ENCODE assay signal across 8 cellular contexts in genomic region chr5:146751781-146752401, GRCh38.
DNase-seq lines count a peak whose midpoint lies in the region; ATAC-seq and TF ChIP-seq lines count a peak whose summit lies in the region.

No MANE protein-coding gene starts in this region.

- intact Hi-C loops in CD14-positive monocyte (cut with micrococcal nuclease) = no loop called here

- TF ChIP-seq CTCF in CD14-positive monocyte (IDR thresholded peaks at IDR 0.05) = no peak

- peak overlapping the region; percentile 26 to 85 (median 66) for H3K4me3 Mint-ChIP-seq in naive thymus-derived CD8-positive, alpha-beta T cell
- no peak overlapping the region for H3K4me3 Mint-ChIP-seq in CD14-positive monocyte

- H3K36me3 Mint-ChIP-seq in naive thymus-derived CD8-positive, alpha-beta T cell = peaks cover 0 to 10% (median 8%) of the 10 kb centered on the region in 3 donors
- H3K36me3 Mint-ChIP-seq in CD14-positive monocyte = no peaks in the 10 kb centered on the region

- peaks cover 0 to 18% (median 7%) of the 10 kb centered on the region in 9 donors for H3K9me3 Mint-ChIP-seq in naive thymus-derived CD8-positive, alpha-beta T cell
- peaks cover 0 to 5% (median 3%) of the 10 kb centered on the region in 7 donors for H3K9me3 Mint-ChIP-seq in CD14-positive monocyte

- peaks cover 33 to 59% (median 52%) of the 10 kb centered on the region in 4 donors for H3K4me1 Mint-ChIP-seq in naive thymus-derived CD8-positive, alpha-beta T cell
- H3K4me1 Mint-ChIP-seq in CD14-positive monocyte = peaks cover 4% of the 10 kb centered on the region

- ATAC-seq in GM18867 (IDR thresholded peaks at IDR 0.05; ENCODE audit: unreplicated experiment) (peak; percentile 100), HG02938 (IDR thresholded peaks at IDR 0.05; ENCODE audit: unreplicated experiment) (peak; percentile 96)
- ATAC-seq in naive thymus-derived CD8-positive, alpha-beta T cell = peak; percentile 99

- peak; percentile 5 to 23 for DNase-seq in activated CD4-positive, alpha-beta T cell treated with anti-CD3 and anti-CD28 coated beads for 4 hours
- peak in 9 of 10 donors; percentile 22 to 77 (median 62) for DNase-seq in naive thymus-derived CD8-positive, alpha-beta T cell
- DNase-seq in NCI-H1417 treated with DMSO at 0.1 percent for 48 hours (lab: John Stamatoyannopoulos, UW) = no peak
- DNase-seq in CD14-positive monocyte (ENCODE audit: low spot score) = no peak
- DNase-seq in NOMO-1 treated with DMSO at 0.1 percent for 48 hours (lab: John Stamatoyannopoulos, UW; ENCODE audit: unreplicated experiment) = no peak
- DNase-seq in HuH-7.5 (ENCODE audit: low spot score) = no peak

- H3K27me3 Mint-ChIP-seq in naive thymus-derived CD8-positive, alpha-beta T cell = no peaks in the 10 kb centered on the region
- H3K27me3 Mint-ChIP-seq in CD14-positive monocyte (ENCODE audit: low read depth in 3 of 3) = peaks cover 0 to 2% (median 2%) of the 10 kb centered on the region in 3 donors

- POLR2A ChIA-PET in naive thymus-derived CD8-positive, alpha-beta T cell (lab: Charles Lee) = interaction anchor here (1.5 kb wide), 1 partner anchor 305 kb away, joined by 3 read pairs; the partner anchor contains the start of gene TCERG1

- H3K27ac Mint-ChIP-seq in naive thymus-derived CD8-positive, alpha-beta T cell = peak overlapping the region; percentile 62 to 97 (median 95)
- peak overlapping the region in 1 of 7 donors; percentile 32 for H3K27ac Mint-ChIP-seq in CD14-positive monocyte

Comparison
In these comparisons a context has a peak if more than half of its experiments do, and no peak if none do; other contexts are left out.
1. DNase-seq: peak in activated CD4-positive, alpha-beta T cell treated with anti-CD3 and anti-CD28 coated beads for 4 hours (2 of 2) and naive thymus-derived CD8-positive, alpha-beta T cell (9 of 10); none in NCI-H1417 treated with DMSO at 0.1 percent for 48 hours (single experiment), CD14-positive monocyte (single experiment), NOMO-1 treated with DMSO at 0.1 percent for 48 hours (single experiment) and HuH-7.5 (single experiment).
2. H3K4me3 Mint-ChIP-seq: peak in naive thymus-derived CD8-positive, alpha-beta T cell (10 of 10); none in CD14-positive monocyte (0 of 2).
3. Peak in every context shown above with its lines, with median percentiles within 50 percentile points of each other: ATAC-seq.